9 cellular contexts compared by ENCODE assay signal in the genomic region with DNA sequence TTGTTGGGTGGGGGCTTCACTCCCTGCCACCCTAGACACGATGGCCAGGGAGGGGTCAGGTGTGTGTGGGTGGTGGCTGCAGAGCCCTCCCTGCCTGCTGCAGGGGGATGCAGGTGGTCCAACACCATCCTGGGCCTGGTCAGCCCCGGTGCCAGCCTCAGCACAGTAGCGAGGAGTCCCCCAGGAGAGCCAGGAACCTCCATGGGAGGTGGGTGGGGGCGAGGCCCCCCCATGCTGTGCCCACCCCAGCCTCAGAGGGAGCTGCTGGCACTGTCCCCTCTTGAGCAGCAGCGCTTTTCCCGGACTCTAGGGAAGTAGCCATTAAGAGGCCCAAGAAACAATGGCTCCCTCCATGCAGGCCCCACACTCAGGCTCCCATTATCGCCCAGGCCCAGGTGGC. TPM values are rescaled to one million over a fixed set of nuclear protein-coding genes. Genes with fewer than 3 reads are reported as not detected.
"Had no signal": no experiment of that assay in that cellular context is flagged by ENCODE, and none has a peak within 500 bp of the region (broad histone marks: within the 10 kb centered on the region; RNA-seq: fewer than 3 reads in every experiment).

No MANE protein-coding gene starts in this region.

RNA-seq across cellular contexts. Expression of gene TEKT4, which starts 7.3 kb away (rescaled TPM):
- total RNA-seq: OCI-LY7, PC-3, Peyer's patch, Right ventricle myocardium superior, RPMI7951, SJCRH30, SJSA1, SK-MEL-5 had no signal
- polyA plus RNA-seq: SK-N-SH had no signal
